ENCODE assay signal across 10 cellular contexts in genomic region chr10:95908450-95908849, GRCh38. TPM values are rescaled to one million over a fixed set of nuclear protein-coding genes. Genes with fewer than 3 reads are reported as not detected.
DNase-seq lines count a peak whose midpoint lies in the region; ATAC-seq, FAIRE-seq and TF ChIP-seq lines count a peak whose summit lies in the region.
"Had no signal": no experiment of that assay in that cellular context is flagged by ENCODE, and none has a peak within 500 bp of the region (broad histone marks: within the 10 kb centered on the region; RNA-seq: fewer than 3 reads in every experiment).

No MANE protein-coding gene starts in this region.

- DNase-seq in CD4-positive, CD25-positive, alpha-beta regulatory T cell: no peak
- DNase-seq in HFFc6: no peak
- DNase-seq in astrocyte (ENCODE audit: low read depth): no peak
- no peak for DNase-seq in naive thymus-derived CD8-positive, alpha-beta T cell
- DNase-seq in NCI-H345 treated with DMSO at 0.1 percent for 48 hours (lab: John Stamatoyannopoulos, UW; ENCODE audit: unreplicated experiment): no peak
- DNase-seq in glomerular visceral epithelial cell (ENCODE audit: extremely low spot score): no peak

- no peak overlapping the region for H3K9ac ChIP-seq in astrocyte (ENCODE audit: low read length)

- no peak for FAIRE-seq in astrocyte (lab: Jason Lieb, UNC)

- peaks cover 5% of the 10 kb centered on the region for H3K27me3 Mint-ChIP-seq in CD4-positive, CD25-positive, alpha-beta regulatory T cell
- H3K27me3 Mint-ChIP-seq in HFFc6 (ENCODE audit: insufficient read depth): 0 out of 2 replicates have a peak, but pooled peaks cover 2% of the 10 kb centered on the region
- no peaks in the 10 kb centered on the region for H3K27me3 Mint-ChIP-seq in astrocyte (ENCODE audit: low read depth, unreplicated experiment)
- H3K27me3 Mint-ChIP-seq in naive thymus-derived CD8-positive, alpha-beta T cell: peaks cover 0 to 4% (median 0%) of the 10 kb centered on the region in 5 donors

- H3K9me3 ChIP-seq in CD4-positive, CD25-positive, alpha-beta regulatory T cell (ENCODE audit: control insufficient read depth in 2 of 2, low read length in 2 of 2): no peaks in the 10 kb centered on the region
- H3K9me3 ChIP-seq in astrocyte (ENCODE audit: insufficient read depth, low read depth, low read length): no peaks in the 10 kb centered on the region
- H3K9me3 ChIP-seq: upper lobe of left lung had no signal

- peak overlapping the region in 1 of 3 donors; percentile 83 for H3K27ac Mint-ChIP-seq in CD4-positive, CD25-positive, alpha-beta regulatory T cell
- no peak overlapping the region for H3K27ac Mint-ChIP-seq in HFFc6
- H3K27ac Mint-ChIP-seq in astrocyte (ENCODE audit: unreplicated experiment): peak overlapping the region; percentile 48
- H3K27ac Mint-ChIP-seq in naive thymus-derived CD8-positive, alpha-beta T cell: peak overlapping the region in 4 of 10 donors; percentile 53 to 74 (median 70)

- H3K4me3 Mint-ChIP-seq in CD4-positive, CD25-positive, alpha-beta regulatory T cell: peak overlapping the region; percentile 89 to 97 (median 93)
- H3K4me3 Mint-ChIP-seq in HFFc6 (peak overlapping the region; percentile 98), astrocyte (ENCODE audit: unreplicated experiment) (peak overlapping the region; percentile 96)
- H3K4me3 Mint-ChIP-seq in naive thymus-derived CD8-positive, alpha-beta T cell: peak overlapping the region; percentile 69 to 96 (median 93)

- H3K36me3 ChIP-seq in CD4-positive, CD25-positive, alpha-beta regulatory T cell (ENCODE audit: control insufficient read depth, insufficient read depth, low read length): peaks cover under 1% of the 10 kb centered on the region
- no peaks in the 10 kb centered on the region for H3K36me3 ChIP-seq in astrocyte (ENCODE audit: insufficient read depth, low read length)
- H3K36me3 ChIP-seq: upper lobe of left lung had no signal

- no peaks in the 10 kb centered on the region for H3K9me3 Mint-ChIP-seq in CD4-positive, CD25-positive, alpha-beta regulatory T cell
- H3K9me3 Mint-ChIP-seq in HFFc6 (no peaks in the 10 kb centered on the region), astrocyte (ENCODE audit: unreplicated experiment) (no peaks in the 10 kb centered on the region)
- no peaks in the 10 kb centered on the region for H3K9me3 Mint-ChIP-seq in naive thymus-derived CD8-positive, alpha-beta T cell

- ATAC-seq in CD4-positive, CD25-positive, alpha-beta regulatory T cell (ENCODE audit: low read depth in 2 of 2): no peak
- ATAC-seq in naive thymus-derived CD8-positive, alpha-beta T cell: no peak
- ATAC-seq in GM21786 (IDR thresholded peaks at IDR 0.05; ENCODE audit: unreplicated experiment) (no peak), GM21526 (IDR thresholded peaks at IDR 0.05; ENCODE audit: low FRiP score, unreplicated experiment) (no peak)

- H3K4me3 ChIP-seq in CD4-positive, CD25-positive, alpha-beta regulatory T cell (ENCODE audit: low read depth, low read length): peak overlapping the region; percentile 94
- no peak overlapping the region for H3K4me3 ChIP-seq in astrocyte (ENCODE audit: insufficient read depth, low read depth, low read length)

- H3K4me1 ChIP-seq in CD4-positive, CD25-positive, alpha-beta regulatory T cell (ENCODE audit: control insufficient read depth, insufficient read depth, low read length, poor library complexity, severe bottlenecking): peaks cover 10% of the 10 kb centered on the region
- H3K4me1 ChIP-seq in astrocyte (ENCODE audit: insufficient read depth, low read length): peaks cover 4% of the 10 kb centered on the region

- H3K27ac ChIP-seq in CD4-positive, CD25-positive, alpha-beta regulatory T cell (ENCODE audit: insufficient read depth, low read length, poor library complexity, severe bottlenecking): no peak overlapping the region
- H3K27ac ChIP-seq in astrocyte (ENCODE audit: low read depth, low read length): no peak overlapping the region

- H3K36me3 Mint-ChIP-seq in CD4-positive, CD25-positive, alpha-beta regulatory T cell: peaks cover 3% of the 10 kb centered on the region
- H3K36me3 Mint-ChIP-seq in HFFc6 (ENCODE audit: low read depth) (no peaks in the 10 kb centered on the region; the same call in 1 of the 2 replicates), astrocyte (ENCODE audit: low read depth, unreplicated experiment) (no peaks in the 10 kb centered on the region)
- H3K36me3 Mint-ChIP-seq in naive thymus-derived CD8-positive, alpha-beta T cell: no peaks in the 10 kb centered on the region

- H3K4me2 ChIP-seq in astrocyte (ENCODE audit: low read length): peak overlapping the region; percentile 92

- no peaks in the 10 kb centered on the region for H3K79me2 ChIP-seq in astrocyte (ENCODE audit: insufficient read depth, low read length)

- no peaks in the 10 kb centered on the region for H4K20me1 ChIP-seq in astrocyte (ENCODE audit: insufficient read depth, low read length)

- peaks cover 2% of the 10 kb centered on the region for H3K27me3 ChIP-seq in CD4-positive, CD25-positive, alpha-beta regulatory T cell (ENCODE audit: control insufficient read depth, insufficient read depth, low read length)
- H3K27me3 ChIP-seq in astrocyte (ENCODE audit: insufficient read depth, low read length): no peaks in the 10 kb centered on the region
- H3K27me3 ChIP-seq: upper lobe of left lung had no signal

- TF ChIP-seq CTCF in HFFc6 (IDR thresholded peaks at IDR 0.05) (no peak), astrocyte (IDR thresholded peaks at IDR 0.05; ENCODE audit: insufficient read depth, low read depth, low read length) (no peak)

- POLR2A ChIA-PET in naive thymus-derived CD8-positive, alpha-beta T cell (lab: Charles Lee): interaction anchor here (1.6 to 2.4 kb wide), 3 partner anchors 181 to 221 kb away, joined by 7 read pairs; partner anchors contain the start of genes TCTN3 and ZNF518A

- peaks cover 4 to 20% (median 8%) of the 10 kb centered on the region in 4 donors for H3K4me1 Mint-ChIP-seq in CD4-positive, CD25-positive, alpha-beta regulatory T cell
- H3K4me1 Mint-ChIP-seq in HFFc6 (ENCODE audit: low read depth): peaks cover 14% of the 10 kb centered on the region
- H3K4me1 Mint-ChIP-seq in astrocyte (ENCODE audit: low read depth, unreplicated experiment): peaks cover 4% of the 10 kb centered on the region
- peaks cover 0 to 18% (median 14%) of the 10 kb centered on the region in 4 donors for H3K4me1 Mint-ChIP-seq in naive thymus-derived CD8-positive, alpha-beta T cell

- H2AFZ ChIP-seq in astrocyte (ENCODE audit: low read depth, low read length): peak overlapping the region; percentile 99

RNA-seq across cellular contexts. Expression of gene CC2D2B, which starts 0.7 kb away (rescaled TPM):
- 3.1 TPM for total RNA-seq in CD4-positive, CD25-positive, alpha-beta regulatory T cell
- polyA plus RNA-seq in CD4-positive, CD25-positive, alpha-beta regulatory T cell: under 1 TPM in 1 of 4 donors, not detected in 3; 0.63 TPM
- not detected for total RNA-seq in HFFc6 (2021; fragmentation: NEBNext Ultra II Directional; extraction: Animal tissue kit (Norgen Biotek cat#: 25700))
- total RNA-seq in astrocyte: 0.18 and 0.60 TPM in 2 replicates
- not detected for total RNA-seq in naive thymus-derived CD8-positive, alpha-beta T cell
- under 1 TPM in 1 of 3 donors, not detected in 2; 0.36 TPM for polyA plus RNA-seq in naive thymus-derived CD8-positive, alpha-beta T cell
- total RNA-seq: activated CD8-positive, alpha-beta memory T cell treated with anti-CD3 and anti-CD28 coated beads for 36 hours had no signal
